ENCODE assay signal across 23 cellular contexts in genomic region chr17:59683283-59683682, GRCh38.
"Had no signal": no experiment of that assay in that cellular context is flagged by ENCODE, and none has a peak within 500 bp of the region (broad histone marks: within the 10 kb centered on the region; RNA-seq: fewer than 3 reads in every experiment).

No MANE protein-coding gene starts in this region.

- H3K4me1 ChIP-seq: adrenal gland, esophagus squamous epithelium, gastrocnemius medialis, right lobe of liver, SJCRH30, testis, upper lobe of left lung had no signal

- H3K9me3 Mint-ChIP-seq: activated T-helper 17 cell treated with anti-CD3 and anti-CD28 coated beads, Interleukin-2, amount 50 U/mL, for 72 hours; memory B cell; nephron progenitor cell; stimulated activated naive B cell treated with anti-CD40 and anti-IgM and Interleukin-4, amounts not matched to agents 10 μg/mL and 1 μg/mL and 100 μg/mL, for 72 hours had no signal

- H3K4me3 ChIP-seq: adrenal gland, ascending aorta, dorsolateral prefrontal cortex, esophagus squamous epithelium, gastrocnemius medialis, right lobe of liver, SJCRH30, skin epidermis, testis, upper lobe of left lung had no signal

- H3K9me3 ChIP-seq: adrenal gland, ascending aorta, esophagus squamous epithelium, gastrocnemius medialis, right lobe of liver, SJCRH30, testis, upper lobe of left lung had no signal

- H3K27ac Mint-ChIP-seq: activated T-helper 17 cell treated with anti-CD3 and anti-CD28 coated beads, Interleukin-2, amount 50 U/mL, for 72 hours; memory B cell; nephron progenitor cell; stimulated activated naive B cell treated with anti-CD40 and anti-IgM and Interleukin-4, amounts not matched to agents 10 μg/mL and 1 μg/mL and 100 μg/mL, for 72 hours had no signal

- H3K27ac ChIP-seq: adrenal gland, ascending aorta, brain microvascular endothelial cell, esophagus squamous epithelium, gastrocnemius medialis, right lobe of liver, SJCRH30, skin epidermis, testis, upper lobe of left lung had no signal

- H3K27me3 ChIP-seq: adrenal gland, ascending aorta, brain microvascular endothelial cell, dorsolateral prefrontal cortex, esophagus squamous epithelium, gastrocnemius medialis, right lobe of liver, SJCRH30, testis, upper lobe of left lung had no signal

- DNase-seq: activated CD4-positive, alpha-beta T cell treated with anti-CD3 and anti-CD28 coated beads, Interleukin-2, amount 50 U/mL, for 4 hours; adrenal gland; brain microvascular endothelial cell; central memory CD4-positive, alpha-beta T cell; dorsolateral prefrontal cortex; esophagus squamous epithelium; gastrocnemius medialis; left cardiac atrium; nephron progenitor cell; right lobe of liver; SJCRH30; stimulated activated CD4-positive, alpha-beta T cell treated with anti-CD3 and anti-CD28 coated beads, Interleukin-15, amount 100 ng/mL, for 24 hours; stimulated activated CD4-positive, alpha-beta T cell treated with anti-CD3 and anti-CD28 coated beads, Interleukin-2, amount 100 ng/mL, for 48 hours; stimulated activated CD8-positive, alpha-beta memory T cell treated with anti-CD3 and anti-CD28 coated beads, Interleukin-4, amount 100 ng/mL, for 48 hours; stimulated activated naive B cell treated with anti-CD40 and anti-IgM and Interleukin-4, amounts not matched to agents 10 μg/mL and 1 μg/mL and 100 μg/mL, for 72 hours; T-helper 9 cell; testis; upper lobe of left lung had no signal

- FAIRE-seq: colon had no signal

- ATAC-seq: activated T-helper 17 cell treated with anti-CD3 and anti-CD28 coated beads, Interleukin-2, amount 50 U/mL, for 72 hours; gastrocnemius medialis; left cardiac atrium; right lobe of liver; stimulated activated naive B cell treated with anti-CD40 and anti-IgM and Interleukin-4, amounts not matched to agents 10 μg/mL and 1 μg/mL and 100 μg/mL, for 72 hours had no signal
